Comparison of ENCODE assay signal across 14 cellular contexts in the genomic region with DNA sequence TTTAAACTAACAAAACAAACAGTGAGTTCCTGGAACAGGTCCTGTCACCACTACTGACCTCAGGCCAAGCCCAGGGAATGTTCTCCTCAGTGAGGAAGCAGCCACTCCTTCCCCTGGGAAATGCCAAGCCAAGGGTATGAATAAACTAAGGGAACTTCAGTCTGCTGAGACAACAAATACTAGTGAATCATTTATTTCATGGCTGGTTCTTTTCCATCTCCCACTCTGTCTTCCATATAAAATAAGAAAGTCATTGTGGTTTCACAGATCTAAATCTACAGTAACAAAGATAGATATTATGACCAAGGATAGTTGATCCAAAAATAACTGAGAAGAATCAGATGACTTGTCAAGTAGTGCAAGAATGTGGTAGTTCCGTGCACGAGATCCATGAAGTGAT.
DNase-seq lines count a peak whose midpoint lies in the region; FAIRE-seq and TF ChIP-seq lines count a peak whose summit lies in the region.
"Had no signal": no experiment of that assay in that cellular context is flagged by ENCODE, and none has a peak within 500 bp of the region (broad histone marks: within the 10 kb centered on the region; RNA-seq: fewer than 3 reads in every experiment).

No MANE protein-coding gene starts in this region.

- H3K4me1 ChIP-seq in adipocyte (ENCODE audit: control insufficient read depth, insufficient read depth, low read length) (peaks cover 21% of the 10 kb centered on the region), kidney (ENCODE audit: control insufficient read depth in 1 of 2, insufficient read depth in 1 of 2, low read depth in 1 of 2, low read length in 2 of 2) (no peaks in the 10 kb centered on the region)

- no peaks in the 10 kb centered on the region for H3K36me3 ChIP-seq in adipocyte (ENCODE audit: control insufficient read depth, insufficient read depth, low read length, severe bottlenecking)
- H3K36me3 ChIP-seq in kidney (ENCODE audit: control insufficient read depth in 1 of 2, insufficient read depth in 2 of 2, low read length in 2 of 2): no peaks in the 10 kb centered on the region
- H3K36me3 ChIP-seq: ascending aorta had no signal

- no peak for TF ChIP-seq POLR2A in lower leg skin (IDR thresholded peaks at IDR 0.05)

- H3K9me3 ChIP-seq in adipocyte (ENCODE audit: control insufficient read depth, low read length) (no peaks in the 10 kb centered on the region), kidney (ENCODE audit: control insufficient read depth in 1 of 2, low read length in 2 of 2) (no peaks in the 10 kb centered on the region)
- H3K9me3 ChIP-seq: ascending aorta had no signal

- FAIRE-seq in kidney (lab: Jason Lieb, UNC): no peak
- FAIRE-seq: frontal cortex, TTC549 had no signal

- intact Hi-C loops in lower leg skin (cut with DNase I; ENCODE audit: low total_unique reads): no loop called here
- intact Hi-C loops in kidney (cut with DNase I): no loop called here

- TF ChIP-seq CTCF in fibroblast of villous mesenchyme (IDR thresholded peaks at IDR 0.05; ENCODE audit: insufficient read depth, low read depth, low read length): no peak
- no peak for TF ChIP-seq CTCF in lower leg skin (IDR thresholded peaks at IDR 0.05)
- no peak for TF ChIP-seq CTCF in kidney (IDR thresholded peaks at IDR 0.05; ENCODE audit: borderline replicate concordance, extremely low read depth, insufficient read depth)

- H3K4me3 ChIP-seq in adipocyte (ENCODE audit: low read length): peak overlapping the region; percentile 19
- no peak overlapping the region for H3K4me3 ChIP-seq in fibroblast of villous mesenchyme (ENCODE audit: low read depth, low read length)
- no peak overlapping the region for H3K4me3 ChIP-seq in lower leg skin (ENCODE audit: low read depth, poor library complexity, severe bottlenecking)
- H3K4me3 ChIP-seq in kidney (ENCODE audit: low read length in 2 of 2): no peak overlapping the region
- H3K4me3 ChIP-seq: ascending aorta had no signal

- no peak overlapping the region for H3K27ac ChIP-seq in kidney (ENCODE audit: low read depth in 2 of 2, low read length in 2 of 2)
- H3K27ac ChIP-seq: ascending aorta had no signal

- WGBS in lower leg skin, 2 donors: 48 to 50% methylated on average over 2 of the region's 2 CpGs

- no peaks in the 10 kb centered on the region for H3K27me3 ChIP-seq in adipocyte (replicated peaks; ENCODE audit: control insufficient read depth, insufficient read depth, low read length)
- H3K27me3 ChIP-seq: ascending aorta had no signal

- DNase-seq in H4 (ENCODE audit: low spot score) (peak; percentile 84), adipocyte (ENCODE audit: low read depth) (peak; percentile 82), fibroblast of villous mesenchyme (ENCODE audit: low read depth) (peak; percentile 64), smooth muscle cell of the brain vasculature (ENCODE audit: low read depth, low spot score) (peak; percentile 60), lower leg skin (ENCODE audit: low spot score in 2 of 2) (no peak), kidney (no peak)
- no peak for DNase-seq in activated CD8-positive, alpha-beta memory T cell treated with anti-CD3 and anti-CD28 coated beads, Interleukin-2, amount 50 U/mL, for 4 hours
- no peak for DNase-seq in activated CD4-positive, CD25-positive, alpha-beta regulatory T cell treated with anti-CD3 and anti-CD28 coated beads, Interleukin-2, amount 50 U/mL, for 72 hours
- DNase-seq: mesendoderm, NCI-H187, right cardiac atrium had no signal

- H3K9ac ChIP-seq in adipocyte (ENCODE audit: low read length) (peak overlapping the region; percentile 53), kidney (ENCODE audit: low read length in 2 of 2) (no peak overlapping the region)

Comparison
In these comparisons a context has a peak if more than half of its experiments do, and no peak if none do; other contexts are left out.
1. DNase-seq: peak in H4 (single experiment), adipocyte (single experiment), fibroblast of villous mesenchyme (single experiment) and smooth muscle cell of the brain vasculature (single experiment); none in lower leg skin (0 of 2), kidney (single experiment), activated CD8-positive, alpha-beta memory T cell treated with anti-CD3 and anti-CD28 coated beads, Interleukin-2, amount 50 U/mL, for 4 hours (single experiment) and activated CD4-positive, CD25-positive, alpha-beta regulatory T cell treated with anti-CD3 and anti-CD28 coated beads, Interleukin-2, amount 50 U/mL, for 72 hours (single experiment).